ENCODE assay signal across 19 cellular contexts in the genomic region with DNA sequence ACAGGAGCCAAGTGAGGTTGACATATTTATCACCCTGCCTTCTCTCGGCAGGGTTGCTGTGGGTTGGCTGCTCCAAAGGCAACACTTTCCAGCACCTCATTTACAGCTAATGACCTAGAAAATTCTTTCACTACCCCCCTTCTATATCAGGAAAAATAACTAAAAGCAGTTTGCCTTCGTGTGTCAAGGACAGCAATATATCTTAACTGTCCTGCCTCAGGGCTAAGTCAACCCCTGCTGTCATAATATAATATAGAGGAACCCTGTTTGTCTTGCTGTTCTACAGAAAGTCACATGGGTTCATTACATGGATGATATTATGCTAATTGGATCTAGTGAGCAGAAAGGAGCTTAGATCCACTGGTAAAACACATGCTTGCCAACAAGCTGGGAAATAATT.
"Had no signal": no experiment of that assay in that cellular context is flagged by ENCODE, and none has a peak within 500 bp of the region (broad histone marks: within the 10 kb centered on the region; RNA-seq: fewer than 3 reads in every experiment).

No MANE protein-coding gene starts in this region.

- H3K9me3 ChIP-seq: gastrocnemius medialis, ovary, psoas muscle, sigmoid colon, stomach, thyroid gland had no signal

- H3K36me3 ChIP-seq: gastrocnemius medialis, ovary, sigmoid colon, stomach, thyroid gland had no signal

- H3K27me3 ChIP-seq: ovary, sigmoid colon, stomach, thyroid gland had no signal

- H3K4me3 ChIP-seq: dorsolateral prefrontal cortex, gastrocnemius medialis, lung, ovary, psoas muscle, sigmoid colon, stomach, thyroid gland had no signal

- DNase-seq: dorsolateral prefrontal cortex; effector CD4-positive, alpha-beta T cell; gastrocnemius medialis; head of caudate nucleus; kidney; natural killer cell; occipital lobe; ovary; posterior cingulate gyrus; psoas muscle; right cardiac atrium; sigmoid colon; stimulated activated CD4-positive, alpha-beta T cell treated with anti-CD3 and anti-CD28 coated beads, Interleukin-2, amount 100 ng/mL, for 24 hours; stimulated activated CD4-positive, alpha-beta T cell treated with anti-CD3 and anti-CD28 coated beads, Interleukin-4, amount 100 ng/mL, for 24 hours; stimulated activated naive CD4-positive, alpha-beta T cell treated with Interleukin-2 at 50 U/mL for 16 hours; stomach; thyroid gland; trophoblast cell had no signal
